Comparison of ENCODE assay signal across 31 cellular contexts in the genomic region with DNA sequence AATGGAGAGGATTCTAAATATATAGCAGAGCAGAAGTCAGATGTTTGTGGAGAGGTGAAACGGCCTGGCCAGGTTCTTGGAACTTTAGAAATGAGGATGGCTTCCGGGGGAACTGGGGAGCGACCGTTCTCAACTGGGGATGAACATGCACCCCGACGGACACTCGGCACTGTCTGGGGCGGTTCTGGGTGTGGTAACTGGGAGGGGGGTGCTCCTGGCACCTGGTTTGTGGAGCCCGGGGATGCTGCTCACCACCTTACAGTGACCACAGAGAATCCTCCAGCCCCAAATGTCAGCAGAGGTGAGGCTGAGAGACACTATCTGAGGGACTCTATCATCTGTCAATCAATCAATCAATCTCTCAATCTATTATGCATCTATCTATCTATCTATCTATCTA.
"Had no signal": no experiment of that assay in that cellular context is flagged by ENCODE, and none has a peak within 500 bp of the region (broad histone marks: within the 10 kb centered on the region; RNA-seq: fewer than 3 reads in every experiment).

No MANE protein-coding gene starts in this region.

- H3K9me3 Mint-ChIP-seq: activated CD8-positive, alpha-beta T cell treated with anti-CD3 and anti-CD28 coated beads for 36 hours; activated naive CD8-positive, alpha-beta T cell treated with anti-CD3 and anti-CD28 coated beads for 36 hours; activated T-helper 17 cell treated with anti-CD3 and anti-CD28 coated beads, Interleukin-2, amount 50 U/mL, for 72 hours had no signal

- H3K4me3 ChIP-seq: K562, Peyer's patch had no signal

- H3K4me1 ChIP-seq: Peyer's patch had no signal

- H3K36me3 ChIP-seq: brain microvascular endothelial cell, Peyer's patch, WERI-Rb-1 had no signal

- H3K4me1 Mint-ChIP-seq: activated naive CD8-positive, alpha-beta T cell treated with anti-CD3 and anti-CD28 coated beads for 36 hours; activated T-helper 17 cell treated with anti-CD3 and anti-CD28 coated beads, Interleukin-2, amount 50 U/mL, for 72 hours had no signal

- ATAC-seq: activated CD8-positive, alpha-beta T cell treated with anti-CD3 and anti-CD28 coated beads for 36 hours; activated T-cell treated with anti-CD3 and anti-CD28 coated beads, Interleukin-2, amount 50 U/mL, for 72 hours; activated T-helper 17 cell treated with anti-CD3 and anti-CD28 coated beads, Interleukin-2, amount 50 U/mL, for 72 hours; K562; PC-3; Right ventricle myocardium inferior had no signal

- H3K27ac ChIP-seq: brain microvascular endothelial cell, Peyer's patch, WERI-Rb-1 had no signal

- H3K4me3 Mint-ChIP-seq: activated CD8-positive, alpha-beta T cell treated with anti-CD3 and anti-CD28 coated beads for 36 hours; activated naive CD8-positive, alpha-beta T cell treated with anti-CD3 and anti-CD28 coated beads for 36 hours; activated T-cell treated with anti-CD3 and anti-CD28 coated beads, Interleukin-2, amount 50 U/mL, for 72 hours; activated T-helper 17 cell treated with anti-CD3 and anti-CD28 coated beads, Interleukin-2, amount 50 U/mL, for 72 hours had no signal

- H3K27me3 ChIP-seq: brain microvascular endothelial cell, Peyer's patch had no signal

- H3K27ac Mint-ChIP-seq: activated CD8-positive, alpha-beta T cell treated with anti-CD3 and anti-CD28 coated beads for 36 hours; activated naive CD8-positive, alpha-beta T cell treated with anti-CD3 and anti-CD28 coated beads for 36 hours; activated T-cell treated with anti-CD3 and anti-CD28 coated beads, Interleukin-2, amount 50 U/mL, for 72 hours; activated T-helper 17 cell treated with anti-CD3 and anti-CD28 coated beads, Interleukin-2, amount 50 U/mL, for 72 hours had no signal

- H3K36me3 Mint-ChIP-seq: activated naive CD8-positive, alpha-beta T cell treated with anti-CD3 and anti-CD28 coated beads for 36 hours had no signal

- DNase-seq: activated CD4-positive, alpha-beta T cell treated with anti-CD3 and anti-CD28 coated beads for 1 hour; activated CD4-positive, alpha-beta T cell treated with anti-CD3 and anti-CD28 coated beads for 48 hours; activated CD4-positive, CD25-positive, alpha-beta regulatory T cell; activated CD8-positive, alpha-beta T cell treated with anti-CD3 and anti-CD28 coated beads for 36 hours; activated effector memory CD4-positive, alpha-beta T cell treated with anti-CD3 and anti-CD28 coated beads, Interleukin-2, amount 50 U/mL, for 16 hours; activated naive CD4-positive, alpha-beta T cell; activated naive CD4-positive, alpha-beta T cell treated with anti-CD3 and anti-CD28 coated beads, Interleukin-2, amount 50 U/mL, for 16 hours; activated naive CD8-positive, alpha-beta T cell treated with anti-CD3 and anti-CD28 coated beads for 36 hours; activated T-cell treated with anti-CD3 and anti-CD28 coated beads, Interleukin-2, amount 50 U/mL, for 1 hour; activated T-cell treated with anti-CD3 and anti-CD28 coated beads, Interleukin-2, amount 50 U/mL, for 72 hours; amniotic stem cell; brain microvascular endothelial cell; Karpas-422; NCI-H1105; NCI-H1417 treated with DMSO at 0.1 percent for 48 hours; NCI-H1694; NCI-H1930; NCI-H345; NCI-H510A; NCI-H526; NCI-H748 treated with DMSO at 0.1 percent for 48 hours; NK-92 treated with Interleukin-12 subunit alpha and Interleukin-12 subunit beta, amount 100 ng/mL, for 24 hours; PC-3; Peyer's patch; RPMI8226; SIG-M5; T1000; WERI-Rb-1 had no signal
